Comparison of ENCODE assay signal across 9 cellular contexts in the genomic region with DNA sequence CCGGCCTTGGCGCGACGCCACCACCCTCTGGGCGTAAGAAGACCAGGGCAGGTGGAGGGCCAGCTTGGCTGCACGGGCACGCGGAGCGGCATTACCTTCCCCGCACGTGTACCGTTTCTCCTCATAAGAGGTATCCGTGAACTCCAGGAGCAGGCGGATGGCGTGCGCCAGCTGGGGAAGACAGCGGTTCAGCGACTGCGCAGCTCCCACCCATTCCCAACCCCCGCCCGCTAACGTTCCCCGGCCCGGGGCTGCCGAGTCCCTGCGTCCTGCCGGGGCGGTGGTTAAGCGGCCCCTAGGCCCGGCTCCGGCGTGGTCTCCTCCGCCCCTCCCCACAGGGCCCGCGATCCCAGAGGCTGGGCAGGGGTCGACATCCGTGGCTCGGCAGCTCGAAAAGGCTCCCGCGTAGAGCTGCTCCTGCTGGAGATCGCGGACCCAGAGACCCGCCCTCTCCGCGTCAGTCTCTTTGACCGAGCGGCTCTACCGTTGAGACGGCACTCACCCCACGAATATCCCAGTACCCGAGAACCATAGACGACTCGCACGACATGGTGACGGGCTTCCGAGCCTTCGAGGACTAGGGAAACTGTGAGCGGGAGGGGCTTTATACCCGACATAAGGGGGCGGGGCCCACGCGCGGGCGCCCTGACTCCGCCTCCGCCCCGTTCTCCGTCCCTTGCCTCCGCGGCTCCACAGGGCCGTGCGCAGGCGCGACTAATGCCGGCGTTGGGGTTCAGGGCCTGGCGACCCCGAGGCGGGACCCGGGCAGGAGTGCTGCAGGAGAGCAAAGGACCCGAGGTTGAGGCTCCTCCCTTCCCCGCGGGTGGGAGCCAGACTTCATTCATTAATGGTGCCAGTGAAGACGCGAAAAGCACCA. TPM values are rescaled to one million over a fixed set of nuclear protein-coding genes. Genes with fewer than 3 reads are reported as not detected.
A peak's percentile ranks its signal among the peaks of the same experiment; 100 is the strongest.
DNase-seq lines count a peak whose midpoint lies in the region; ATAC-seq and TF ChIP-seq lines count a peak whose summit lies in the region.
"Had no signal": no experiment of that assay in that cellular context is flagged by ENCODE, and none has a peak within 500 bp of the region (broad histone marks: within the 10 kb centered on the region; RNA-seq: fewer than 3 reads in every experiment).

No MANE protein-coding gene starts in this region.

- H3K9ac ChIP-seq in muscle layer of colon (ENCODE audit: low read length): peak overlapping the region; percentile 42
- H3K9ac ChIP-seq: BLaER1 had no signal

- no peaks in the 10 kb centered on the region for H3K9me3 Mint-ChIP-seq in activated T-cell treated with anti-CD3 and anti-CD28 coated beads, Interleukin-2, amount 50 U/mL, for 4 hours

- WGBS in esophagus muscularis mucosa: 1% methylated on average over 36 of the region's 86 CpGs

- DNase-seq in SHP77 (lab: John Stamatoyannopoulos, UW): peak; percentile 27 to 50
- no peak for DNase-seq in SHP77 treated with DMSO at 0.1 percent for 48 hours (lab: John Stamatoyannopoulos, UW)
- DNase-seq in NOMO-1 (lab: John Stamatoyannopoulos, UW; ENCODE audit: unreplicated experiment in 2 of 2): peak; percentile 40 to 54
- peak; percentile 88 for DNase-seq in activated T-cell treated with anti-CD3 and anti-CD28 coated beads, Interleukin-2, amount 50 U/mL, for 4 hours
- peak; percentile 95 for DNase-seq in esophagus muscularis mucosa (ENCODE audit: extremely low spot score)
- peak; percentile 86 for DNase-seq in stimulated activated CD8-positive, alpha-beta memory T cell treated with anti-CD3 and anti-CD28 coated beads, Interleukin-4, amount 100 ng/mL, for 48 hours

- peaks cover 19% of the 10 kb centered on the region for H3K27me3 Mint-ChIP-seq in activated T-cell treated with anti-CD3 and anti-CD28 coated beads, Interleukin-2, amount 50 U/mL, for 4 hours (ENCODE audit: low read depth)

- H3K27me3 ChIP-seq in esophagus muscularis mucosa (no peaks in the 10 kb centered on the region), muscle layer of colon (ENCODE audit: control insufficient read depth in 1 of 2, insufficient read depth in 2 of 2, low read length in 2 of 2) (no peaks in the 10 kb centered on the region)

- H3K27ac ChIP-seq in esophagus muscularis mucosa (replicated peaks in 1 of 4) (peak overlapping the region; percentile 79 to 91 (median 82)), muscle layer of colon (ENCODE audit: low read depth, low read length) (peak overlapping the region; percentile 78)
- H3K27ac ChIP-seq: BLaER1 had no signal

- H3K4me1 Mint-ChIP-seq in activated T-cell treated with anti-CD3 and anti-CD28 coated beads, Interleukin-2, amount 50 U/mL, for 4 hours (ENCODE audit: low read depth): peaks cover 11% of the 10 kb centered on the region

- H3K4me1 ChIP-seq in esophagus muscularis mucosa: peaks cover 15 to 19% (median 18%) of the 10 kb centered on the region in 4 donors
- H3K4me1 ChIP-seq in muscle layer of colon (ENCODE audit: insufficient read depth, low read length): no peaks in the 10 kb centered on the region
- H3K4me1 ChIP-seq: BLaER1 had no signal

- H3K36me3 ChIP-seq in esophagus muscularis mucosa (peaks cover 6 to 21% (median 13%) of the 10 kb centered on the region in 4 donors), muscle layer of colon (ENCODE audit: insufficient read depth, low read length) (peaks cover 10% of the 10 kb centered on the region)
- H3K36me3 ChIP-seq: BLaER1 had no signal

- TF ChIP-seq CTCF in esophagus muscularis mucosa (IDR thresholded peaks at IDR 0.05): no peak

- peak; percentile 77 for ATAC-seq in HG03439 (IDR thresholded peaks at IDR 0.05; ENCODE audit: unreplicated experiment)
- peak; percentile 96 for ATAC-seq in activated T-cell treated with anti-CD3 and anti-CD28 coated beads, Interleukin-2, amount 50 U/mL, for 4 hours

- TF ChIP-seq POLR2A in esophagus muscularis mucosa (IDR thresholded peaks at IDR 0.05; ENCODE audit: low read depth): peak; percentile 33

- H3K9me3 ChIP-seq in esophagus muscularis mucosa (no peaks in the 10 kb centered on the region), muscle layer of colon (ENCODE audit: low read length) (no peaks in the 10 kb centered on the region)

- intact Hi-C loops in esophagus muscularis mucosa (cut with DNase I): no loop called here

- H3K4me3 Mint-ChIP-seq in activated T-cell treated with anti-CD3 and anti-CD28 coated beads, Interleukin-2, amount 50 U/mL, for 4 hours: peak overlapping the region; percentile 83

- no peak for TF ChIP-seq EP300 in esophagus muscularis mucosa (IDR thresholded peaks at IDR 0.05)

- peaks cover 4% of the 10 kb centered on the region for H3K36me3 Mint-ChIP-seq in activated T-cell treated with anti-CD3 and anti-CD28 coated beads, Interleukin-2, amount 50 U/mL, for 4 hours (ENCODE audit: insufficient read depth)

- H3K4me3 ChIP-seq in esophagus muscularis mucosa: peak overlapping the region; percentile 74 to 93 (median 86)
- peak overlapping the region; percentile 80 to 96 for H3K4me3 ChIP-seq in muscle layer of colon (ENCODE audit: low read depth in 1 of 2, low read length in 2 of 2)
- H3K4me3 ChIP-seq: BLaER1 had no signal

RNA-seq across cellular contexts. Expression of a gene that starts 0.9 kb away (rescaled TPM):
- 10 to 100 TPM; 11.5 to 21.6 (median 11.7) TPM for total RNA-seq in activated T-cell treated with anti-CD3 and anti-CD28 coated beads, Interleukin-2, amount 50 U/mL, for 4 hours
- total RNA-seq in esophagus muscularis mucosa: 100 to 1,000 TPM in 1 of 4 donors, 10 to 100 TPM in 3; 64.6 to 111 (median 76.9) TPM

RNA-seq across cellular contexts. Expression of a gene that starts 23.7 kb away (rescaled TPM):
- total RNA-seq in activated T-cell treated with anti-CD3 and anti-CD28 coated beads, Interleukin-2, amount 50 U/mL, for 4 hours: not detected
- total RNA-seq in esophagus muscularis mucosa: under 1 TPM in 1 of 4 donors, not detected in 3; 0.52 TPM

RNA-seq across cellular contexts. Expression of a gene that starts 27.9 kb away (rescaled TPM):
- total RNA-seq in activated T-cell treated with anti-CD3 and anti-CD28 coated beads, Interleukin-2, amount 50 U/mL, for 4 hours: under 1 TPM in 1 of 3 donors, not detected in 2; 0.05 TPM
- 1 to 10 TPM; 4.2 to 7.6 (median 6.0) TPM for total RNA-seq in esophagus muscularis mucosa

RNA-seq across cellular contexts. Expression of a gene that starts 52.4 kb away (rescaled TPM):
- 10 to 100 TPM in 2 of 3 donors, not detected in 1; 30.4 to 60.0 TPM for total RNA-seq in activated T-cell treated with anti-CD3 and anti-CD28 coated beads, Interleukin-2, amount 50 U/mL, for 4 hours
- total RNA-seq in esophagus muscularis mucosa: 10 to 100 TPM in 1 of 4 donors, not detected in 3; 23.1 TPM

Comparison
In these comparisons a context has a peak if more than half of its experiments do, and no peak if none do; other contexts are left out.
1. RNA of a gene that starts 27.9 kb away (total RNA-seq): 4.2 to 7.6 TPM in esophagus muscularis mucosa; 0.05 TPM in activated T-cell treated with anti-CD3 and anti-CD28 coated beads, Interleukin-2, amount 50 U/mL, for 4 hours; every median in the first group is over 4 times any median in the second.